In the genomic region with DNA sequence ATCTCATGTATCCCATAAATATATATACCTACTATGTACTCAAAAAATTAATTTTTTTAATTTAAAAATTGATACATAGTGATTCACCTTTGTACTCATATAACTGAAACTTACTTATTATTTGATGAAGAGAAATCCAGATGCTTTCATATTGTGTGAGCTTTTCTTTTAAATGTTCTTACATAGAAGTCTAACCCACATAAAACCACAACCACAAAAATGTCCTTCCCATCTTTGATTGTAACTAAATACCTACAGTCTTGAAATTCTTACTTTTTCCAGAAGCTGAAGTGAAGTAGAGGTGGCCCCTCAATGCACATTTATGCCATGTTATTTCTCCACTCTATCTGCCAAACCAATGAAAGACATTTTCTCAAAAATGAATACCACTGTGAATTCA, we compare ENCODE assay signal across 16 cellular contexts.
DNase-seq lines count a peak whose midpoint lies in the region; ATAC-seq and TF ChIP-seq lines count a peak whose summit lies in the region.
"Had no signal": no experiment of that assay in that cellular context is flagged by ENCODE, and none has a peak within 500 bp of the region (broad histone marks: within the 10 kb centered on the region; RNA-seq: fewer than 3 reads in every experiment).

No MANE protein-coding gene starts in this region.

- H3K36me3 ChIP-seq in vagina = no peaks in the 10 kb centered on the region

- no peak for TF ChIP-seq CTCF in fibroblast of mammary gland (conservative IDR thresholded peaks at IDR 0.05; ENCODE audit: control insufficient read depth, insufficient read depth, low read depth, low read length)
- no peak for TF ChIP-seq CTCF in vagina (IDR thresholded peaks at IDR 0.05)

- H3K4me3 ChIP-seq in fibroblast of mammary gland (ENCODE audit: control insufficient read depth, low read depth, low read length) (no peak overlapping the region), vagina (no peak overlapping the region)

- peaks cover 67% of the 10 kb centered on the region for H3K4me1 Mint-ChIP-seq in activated T-cell treated with anti-CD3 and anti-CD28 coated beads, Interleukin-2, amount 50 U/mL, for 4 hours (ENCODE audit: low read depth)
- H3K4me1 Mint-ChIP-seq in T-helper 2 cell treated with Interferon-gamma antibody and Interleukin-4, amounts not matched to agents 5 μg/mL and 100 μg/mL, for 36 hours (ENCODE audit: low read depth) = peaks cover 39% of the 10 kb centered on the region

- no peaks in the 10 kb centered on the region for H3K9me3 Mint-ChIP-seq in activated T-cell treated with anti-CD3 and anti-CD28 coated beads, Interleukin-2, amount 50 U/mL, for 4 hours
- H3K9me3 Mint-ChIP-seq in T-helper 2 cell treated with Interferon-gamma antibody and Interleukin-4, amounts not matched to agents 5 μg/mL and 100 μg/mL, for 36 hours = peaks cover 17% of the 10 kb centered on the region

- no peaks in the 10 kb centered on the region for H3K27me3 ChIP-seq in vagina

- no peak for TF ChIP-seq POLR2A in vagina (IDR thresholded peaks at IDR 0.05)

- H3K27me3 Mint-ChIP-seq in activated T-cell treated with anti-CD3 and anti-CD28 coated beads, Interleukin-2, amount 50 U/mL, for 4 hours (ENCODE audit: low read depth) = no peaks in the 10 kb centered on the region
- H3K27me3 Mint-ChIP-seq in T-helper 2 cell treated with Interferon-gamma antibody and Interleukin-4, amounts not matched to agents 5 μg/mL and 100 μg/mL, for 36 hours (ENCODE audit: low read depth) = no peaks in the 10 kb centered on the region

- no peak overlapping the region for H3K4me3 Mint-ChIP-seq in activated T-cell treated with anti-CD3 and anti-CD28 coated beads, Interleukin-2, amount 50 U/mL, for 4 hours
- peak overlapping the region; percentile 44 for H3K4me3 Mint-ChIP-seq in T-helper 2 cell treated with Interferon-gamma antibody and Interleukin-4, amounts not matched to agents 5 μg/mL and 100 μg/mL, for 36 hours

- no peak overlapping the region for H3K27ac Mint-ChIP-seq in T-helper 2 cell treated with Interferon-gamma antibody and Interleukin-4, amounts not matched to agents 5 μg/mL and 100 μg/mL, for 36 hours

- no peak overlapping the region for H3K27ac ChIP-seq in vagina
- H3K27ac ChIP-seq: RWPE1 had no signal

- DNase-seq in activated T-cell treated with anti-CD3 and anti-CD28 coated beads, Interleukin-2, amount 50 U/mL, for 4 hours = no peak
- DNase-seq in activated T-cell treated with anti-CD3 and anti-CD28 coated beads, Interleukin-2, amount 50 U/mL, for 1 hour = no peak
- no peak for DNase-seq in T-helper 2 cell treated with Interferon-gamma antibody and Interleukin-4, amounts not matched to agents 5 μg/mL and 100 μg/mL, for 36 hours (ENCODE audit: low spot score)
- DNase-seq in fibroblast of mammary gland (ENCODE audit: low read depth) = peak; percentile 70
- no peak for DNase-seq in stimulated activated naive CD8-positive, alpha-beta T cell treated with anti-CD3 and anti-CD28 coated beads, Interleukin-15, Interleukin-2, amounts not matched to agents 100 U/mL and 50 U/mL, for 24 hours
- DNase-seq in vagina (ENCODE audit: extremely low spot score in 2 of 2) = no peak
- DNase-seq: activated CD4-positive, alpha-beta T cell treated with anti-CD3 and anti-CD28 coated beads, Interleukin-2, amount 50 U/mL, for 48 hours; amniotic stem cell; Calu3; Karpas-422; NCI-H2081; NCI-H748 treated with DMSO at 0.1 percent for 48 hours; T-helper 9 cell had no signal

- H3K36me3 Mint-ChIP-seq in activated T-cell treated with anti-CD3 and anti-CD28 coated beads, Interleukin-2, amount 50 U/mL, for 4 hours (ENCODE audit: insufficient read depth) = no peaks in the 10 kb centered on the region
- H3K36me3 Mint-ChIP-seq in T-helper 2 cell treated with Interferon-gamma antibody and Interleukin-4, amounts not matched to agents 5 μg/mL and 100 μg/mL, for 36 hours (ENCODE audit: low read depth) = peaks cover 3% of the 10 kb centered on the region

- intact Hi-C loops in vagina (cut with DNase I) = no loop called here

- H3K4me1 ChIP-seq in vagina = no peaks in the 10 kb centered on the region

- no peaks in the 10 kb centered on the region for H3K9me3 ChIP-seq in vagina

- peak; percentile 54 to 60 for ATAC-seq in activated T-cell treated with anti-CD3 and anti-CD28 coated beads, Interleukin-2, amount 50 U/mL, for 4 hours
- ATAC-seq in stimulated activated naive CD8-positive, alpha-beta T cell treated with anti-CD3 and anti-CD28 coated beads, Interleukin-15, Interleukin-2, amounts not matched to agents 100 U/mL and 50 U/mL, for 24 hours = peak; percentile 59
- ATAC-seq in GM18861 (IDR thresholded peaks at IDR 0.05; ENCODE audit: unreplicated experiment) (no peak), esophagus mucosa (no peak)

Comparison
In these comparisons a context has a peak if more than half of its experiments do, and no peak if none do; other contexts are left out.
1. ATAC-seq: peak in activated T-cell treated with anti-CD3 and anti-CD28 coated beads, Interleukin-2, amount 50 U/mL, for 4 hours (2 of 2) and stimulated activated naive CD8-positive, alpha-beta T cell treated with anti-CD3 and anti-CD28 coated beads, Interleukin-15, Interleukin-2, amounts not matched to agents 100 U/mL and 50 U/mL, for 24 hours (single experiment); none in GM18861 (single experiment) and esophagus mucosa (single experiment).